In the genomic region with DNA sequence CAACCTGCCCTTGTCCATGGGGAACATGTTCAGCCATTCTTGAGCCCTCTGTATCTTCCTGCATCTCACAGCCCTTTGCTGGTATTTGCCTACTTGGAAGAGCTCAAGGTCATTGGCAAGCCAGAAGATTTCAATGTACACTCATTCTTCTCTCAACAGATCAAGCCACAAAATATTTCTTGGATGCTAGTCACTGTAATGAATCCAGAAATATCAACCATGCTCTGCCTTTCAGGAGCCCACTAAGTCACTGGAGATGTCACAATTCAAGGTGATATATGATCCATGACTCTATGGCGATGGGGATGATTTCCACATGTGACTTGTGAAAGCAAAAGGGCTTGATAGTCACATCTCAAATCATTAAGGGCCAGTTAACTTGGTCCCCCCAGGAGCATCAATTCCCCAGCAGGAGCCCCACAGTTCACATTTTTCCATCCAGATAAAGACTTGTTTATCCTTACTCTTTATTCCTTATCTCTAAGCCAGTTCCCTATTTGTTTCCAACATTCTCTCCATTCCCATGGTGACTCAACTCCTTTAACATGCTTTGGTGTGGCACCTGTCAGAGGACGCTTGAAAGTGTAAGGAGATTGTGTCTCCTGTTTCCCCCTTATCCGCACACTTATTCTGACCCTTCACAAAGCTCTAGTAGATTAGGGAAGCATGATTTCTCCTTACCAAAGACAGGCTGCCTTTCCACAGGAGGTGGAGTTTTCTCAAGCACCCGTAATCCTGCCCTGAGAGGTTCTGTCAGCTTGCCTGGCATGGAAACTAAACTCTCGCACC, we compare ENCODE assay signal across 15 cellular contexts. TPM values are rescaled to one million over a fixed set of nuclear protein-coding genes. Genes with fewer than 3 reads are reported as not detected.
A peak's percentile ranks its signal among the peaks of the same experiment; 100 is the strongest.
DNase-seq lines count a peak whose midpoint lies in the region; TF ChIP-seq lines count a peak whose summit lies in the region.
"Had no signal": no experiment of that assay in that cellular context is flagged by ENCODE, and none has a peak within 500 bp of the region (broad histone marks: within the 10 kb centered on the region; RNA-seq: fewer than 3 reads in every experiment).

No MANE protein-coding gene starts in this region.

- H3K27me3 ChIP-seq in mesendoderm (ENCODE audit: insufficient read depth, low read length, poor library complexity) (no peaks in the 10 kb centered on the region), transverse colon (no peaks in the 10 kb centered on the region)
- H3K27me3 ChIP-seq: Peyer's patch had no signal

- H3K9ac ChIP-seq in mesendoderm (ENCODE audit: low read length) = no peak overlapping the region

- no peak overlapping the region for H3K4ac ChIP-seq in mesendoderm (ENCODE audit: low read depth, low read length)

- H3K4me1 ChIP-seq in mesendoderm (ENCODE audit: control insufficient read depth, low read depth, low read length) (no peaks in the 10 kb centered on the region), transverse colon (peaks cover 29 to 78% (median 70%) of the 10 kb centered on the region in 4 donors)

- no peak overlapping the region for H3K4me3 Mint-ChIP-seq in chondrocyte (ENCODE audit: unreplicated experiment)
- H3K4me3 Mint-ChIP-seq: activated CD8-positive, alpha-beta T cell treated with anti-CD3 and anti-CD28 coated beads, Interleukin-2, amount 10 ng/mL, durations not matched to agents 7 days and 5 days; activated naive CD4-positive, alpha-beta T cell treated with anti-CD3 and anti-CD28 coated beads for 36 hours had no signal

- no peak overlapping the region for H4K5ac ChIP-seq in mesendoderm (ENCODE audit: low read length)

- no peak overlapping the region for H4K8ac ChIP-seq in mesendoderm (ENCODE audit: low read depth, low read length)

- H2BK5ac ChIP-seq in mesendoderm (ENCODE audit: low read length) = no peak overlapping the region

- no peak overlapping the region for H2AK5ac ChIP-seq in mesendoderm (ENCODE audit: low read length)

- peak overlapping the region; percentile 92 for H3K27ac Mint-ChIP-seq in chondrocyte (ENCODE audit: unreplicated experiment)
- H3K27ac Mint-ChIP-seq: activated CD8-positive, alpha-beta T cell treated with anti-CD3 and anti-CD28 coated beads, Interleukin-2, amount 10 ng/mL, durations not matched to agents 7 days and 5 days; activated naive CD4-positive, alpha-beta T cell treated with anti-CD3 and anti-CD28 coated beads for 36 hours had no signal

- H3K56ac ChIP-seq in mesendoderm (ENCODE audit: low read length) = no peak overlapping the region

- H2BK15ac ChIP-seq in mesendoderm (replicated peaks; ENCODE audit: low read depth) = no peak overlapping the region

- H3K9me3 ChIP-seq in transverse colon = no peaks in the 10 kb centered on the region
- H3K9me3 ChIP-seq: Peyer's patch had no signal

- in situ Hi-C loops in transverse colon (cut with MboI; ENCODE audit: low pct_ligation_motif_present in 1 of 4, low pct_unique_long_range_greater_than_20kb in 1 of 4, low sequenced_read_pairs in 3 of 4) = no loop called here

- H3K36me3 ChIP-seq in mesendoderm (ENCODE audit: control insufficient read depth, insufficient read depth, low read length) (no peaks in the 10 kb centered on the region), transverse colon (peaks cover 0 to 6% (median 0%) of the 10 kb centered on the region in 4 donors)

- H3K4me3 ChIP-seq in mesendoderm (ENCODE audit: low read length) (no peak overlapping the region), transverse colon (no peak overlapping the region)
- H3K4me3 ChIP-seq: Peyer's patch had no signal

- TF ChIP-seq POLR2A in transverse colon (IDR thresholded peaks at IDR 0.05) = no peak

- H3K27me3 Mint-ChIP-seq in chondrocyte (ENCODE audit: low read depth) = no peaks in the 10 kb centered on the region

- intact Hi-C loops in transverse colon (cut with DNase I; ENCODE audit: low total_unique reads) (no loop called here), posterior vena cava (cut with DNase I) (no loop called here)

- H3K4me2 ChIP-seq in mesendoderm (ENCODE audit: low read length) = no peak overlapping the region

- no CpG with 5 or more reads among the region's 5 CpGs for WGBS in mesendoderm (ENCODE audit: extremely low coverage, insufficient coverage, low lambda C conversion rate)
- 51% methylated on average over 4 to 5 of the region's 5 CpGs for WGBS in transverse colon (ENCODE audit: low coverage in 1 of 2), 2 donors

- no peaks in the 10 kb centered on the region for H3K79me1 ChIP-seq in mesendoderm (ENCODE audit: low read length)

- H3K4me1 Mint-ChIP-seq in chondrocyte (ENCODE audit: low read depth) = peaks cover 53% of the 10 kb centered on the region

- no peaks in the 10 kb centered on the region for H3K9me3 Mint-ChIP-seq in chondrocyte (ENCODE audit: low read depth)
- H3K9me3 Mint-ChIP-seq: activated naive CD4-positive, alpha-beta T cell treated with anti-CD3 and anti-CD28 coated beads for 36 hours had no signal

- H3K79me2 ChIP-seq in mesendoderm (ENCODE audit: control insufficient read depth, insufficient read depth, low read length) = no peaks in the 10 kb centered on the region

- peaks cover 9% of the 10 kb centered on the region for H3K36me3 Mint-ChIP-seq in chondrocyte (ENCODE audit: low read depth)

- H3K23ac ChIP-seq in mesendoderm (ENCODE audit: low read length) = no peak overlapping the region

- DNase-seq in HCEC 1CT (peak; percentile 79), chondrocyte (ENCODE audit: low spot score) (no peak), mesendoderm (peak; percentile 91), transverse colon (no peak), MV-4-11 (lab: John Stamatoyannopoulos, UW) (no peak), posterior vena cava (ENCODE audit: low spot score) (no peak)
- no peak for DNase-seq in activated CD4-positive, alpha-beta T cell treated with anti-CD3 and anti-CD28 coated beads, Interleukin-2, amount 50 U/mL, for 48 hours
- DNase-seq: activated CD8-positive, alpha-beta T cell treated with anti-CD3 and anti-CD28 coated beads, Interleukin-2, amount 10 ng/mL, durations not matched to agents 7 days and 5 days; activated naive CD4-positive, alpha-beta T cell treated with anti-CD3 and anti-CD28 coated beads for 36 hours; left colon; NCI-H2171; nucleus accumbens; stimulated activated naive CD4-positive, alpha-beta T cell; T-helper 9 cell had no signal

- H2BK120ac ChIP-seq in mesendoderm (ENCODE audit: low read depth, low read length) = no peak overlapping the region

- H3K27ac ChIP-seq in mesendoderm (ENCODE audit: low read depth, low read length) = no peak overlapping the region
- peak overlapping the region; percentile 75 to 96 (median 82) for H3K27ac ChIP-seq in transverse colon

- H3K18ac ChIP-seq in mesendoderm (ENCODE audit: low read length) = no peak overlapping the region

- no peak for TF ChIP-seq CTCF in chondrocyte (IDR thresholded peaks at IDR 0.05)
- TF ChIP-seq CTCF in transverse colon (IDR thresholded peaks at IDR 0.05) = no peak

- TF ChIP-seq EP300 in transverse colon (IDR thresholded peaks at IDR 0.05; ENCODE audit: low read depth) = no peak

RNA-seq across cellular contexts. Expression of gene PKDCC, which starts 15.8 kb away (rescaled TPM):
- total RNA-seq in chondrocyte (83.1 to 164 TPM (median 155 TPM) in 3 replicates), transverse colon (100 to 1,000 TPM in 1 of 4 donors, 10 to 100 TPM in 3; 60.6 to 108 (median 74.6) TPM), posterior vena cava (100 to 1,000 TPM; 137 to 169 TPM)
- 4.4 TPM for polyA plus RNA-seq in mesendoderm (2013, experiment 1 of 2)
- 4.6 TPM for polyA plus RNA-seq in mesendoderm (2013, experiment 2 of 2)
- total RNA-seq: activated CD8-positive, alpha-beta T cell treated with anti-CD3 and anti-CD28 coated beads, Interleukin-2, amount 10 ng/mL, durations not matched to agents 7 days and 5 days; activated naive CD4-positive, alpha-beta T cell treated with anti-CD3 and anti-CD28 coated beads for 36 hours had no signal

Comparison
In these comparisons a context has a peak if more than half of its experiments do, and no peak if none do; other contexts are left out.
1. DNase-seq: peak in HCEC 1CT (single experiment) and mesendoderm (single experiment); none in chondrocyte (single experiment), transverse colon (single experiment), MV-4-11 (single experiment), posterior vena cava (single experiment) and activated CD4-positive, alpha-beta T cell treated with anti-CD3 and anti-CD28 coated beads, Interleukin-2, amount 50 U/mL, for 48 hours (0 of 2).